Comparison of ENCODE assay signal across 1 cellular context in the genomic region with DNA sequence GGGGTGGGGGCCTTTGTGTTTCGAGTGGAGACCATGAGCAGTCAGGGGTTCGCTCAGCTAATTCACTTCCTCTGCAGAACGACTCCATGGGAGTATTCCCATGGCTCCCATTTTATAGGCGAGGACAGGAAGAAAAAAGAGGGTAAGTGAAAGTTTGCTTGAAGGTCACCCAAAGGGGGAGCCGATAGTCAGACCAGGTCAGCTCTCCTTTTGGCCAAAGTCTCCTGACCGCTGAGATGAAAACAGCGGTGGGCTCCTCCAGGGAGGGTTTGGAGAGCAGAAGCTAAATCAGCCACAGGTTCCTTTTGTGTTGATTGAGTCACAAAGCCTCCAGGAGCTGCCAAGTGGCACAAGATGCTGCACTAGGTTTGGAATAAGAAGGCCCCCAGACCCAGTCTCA.
TF ChIP-seq lines count a peak whose summit lies in the region.

No MANE protein-coding gene starts in this region.

TF ChIP-seq in K562, 482 proteins besides CTCF, POLR2A, EP300 and RAD21 (continued from another document):
- TF ChIP-seq ZNF407 (IDR thresholded peaks at IDR 0.05; ENCODE audit: low read depth) (no peak), SIRT6 (IDR thresholded peaks at IDR 0.05; ENCODE audit: low read depth, low read length) (no peak), TSC22D4 (tag; IDR thresholded peaks at IDR 0.05) (no peak), GABPA (tag; conservative IDR thresholded peaks at IDR 0.05; ENCODE audit: low read depth) (no peak), ZNF77 (CRISPR knock-in tag; IDR thresholded peaks at IDR 0.05) (no peak), ZBTB7A (IDR thresholded peaks at IDR 0.05; ENCODE audit: borderline replicate concordance, control insufficient read depth, low read depth, low read length) (peak; percentile 70), LCOR (CRISPR knock-in tag; IDR thresholded peaks at IDR 0.05) (peak; percentile 44; the same call in 1 of the 2 replicates), NR2C2 (CRISPR knock-in tag; IDR thresholded peaks at IDR 0.05) (no peak), NR2C2 (tag; IDR thresholded peaks at IDR 0.05) (peak; percentile 69; the same call in 1 of the 2 replicates), ID3 (CRISPR knock-in tag; IDR thresholded peaks at IDR 0.05) (no peak), ID3 (tag; IDR thresholded peaks at IDR 0.05) (0 out of 2 replicates have a peak, but pooled peaks have one; percentile 31), TAF1 (IDR thresholded peaks at IDR 0.05; ENCODE audit: control insufficient read depth, extremely low read depth, insufficient read depth, low read length, severe bottlenecking) (peak; percentile 14), PRDM10 (IDR thresholded peaks at IDR 0.05; ENCODE audit: partially characterized antibody) (peak; percentile 85), NR2C1 (IDR thresholded peaks at IDR 0.05) (peak; percentile 56), NR2C1 (tag; IDR thresholded peaks at IDR 0.05) (peak; percentile 86), RBM22 (IDR thresholded peaks at IDR 0.05; ENCODE audit: low read depth, low read length, poor library complexity, severe bottlenecking) (no peak), KLF13 (tag; IDR thresholded peaks at IDR 0.05; ENCODE audit: borderline replicate concordance, low read depth) (no peak), STAT5B (CRISPR knock-in tag; IDR thresholded peaks at IDR 0.05) (no peak), ETV1 (tag; conservative IDR thresholded peaks at IDR 0.05; ENCODE audit: low read depth) (no peak)
